ENCODE assay signal across 1 cellular context in the genomic region with DNA sequence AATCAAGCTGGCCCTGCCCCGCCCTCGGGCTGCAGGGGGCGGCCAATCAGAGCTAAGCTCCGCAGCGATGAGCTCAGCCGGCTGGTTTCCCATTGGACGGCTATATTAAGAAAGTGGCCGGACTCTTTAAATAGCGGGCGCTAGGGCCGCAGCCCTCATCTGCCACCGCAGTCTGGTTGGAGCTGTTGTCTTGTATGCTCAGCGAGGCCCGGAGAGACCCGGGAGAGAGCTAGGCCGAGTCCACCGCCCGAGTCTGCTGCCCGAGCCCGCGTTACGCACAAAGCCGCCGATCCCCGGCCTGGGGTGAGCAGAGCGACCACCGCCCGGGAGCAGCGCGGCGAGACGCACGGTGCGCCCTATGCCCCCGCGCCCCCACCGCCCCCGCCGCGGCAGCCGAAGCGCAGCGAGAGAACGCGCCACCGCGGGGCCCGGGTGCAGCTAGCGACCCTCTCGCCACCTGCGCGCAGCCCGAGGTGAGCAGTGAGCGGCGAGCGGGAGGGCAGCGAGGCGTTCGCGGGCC.
TF ChIP-seq lines count a peak whose summit lies in the region.

A gene (plus strand): TSS at position 158 of the 520 bp plus-strand sequence. CDS start 392 bp downstream, outside the sequence.

TF ChIP-seq in HepG2, 621 proteins besides CTCF, POLR2A, EP300 and RAD21 (continued from another document and continues in another):
- TF ChIP-seq, protein P1, sequence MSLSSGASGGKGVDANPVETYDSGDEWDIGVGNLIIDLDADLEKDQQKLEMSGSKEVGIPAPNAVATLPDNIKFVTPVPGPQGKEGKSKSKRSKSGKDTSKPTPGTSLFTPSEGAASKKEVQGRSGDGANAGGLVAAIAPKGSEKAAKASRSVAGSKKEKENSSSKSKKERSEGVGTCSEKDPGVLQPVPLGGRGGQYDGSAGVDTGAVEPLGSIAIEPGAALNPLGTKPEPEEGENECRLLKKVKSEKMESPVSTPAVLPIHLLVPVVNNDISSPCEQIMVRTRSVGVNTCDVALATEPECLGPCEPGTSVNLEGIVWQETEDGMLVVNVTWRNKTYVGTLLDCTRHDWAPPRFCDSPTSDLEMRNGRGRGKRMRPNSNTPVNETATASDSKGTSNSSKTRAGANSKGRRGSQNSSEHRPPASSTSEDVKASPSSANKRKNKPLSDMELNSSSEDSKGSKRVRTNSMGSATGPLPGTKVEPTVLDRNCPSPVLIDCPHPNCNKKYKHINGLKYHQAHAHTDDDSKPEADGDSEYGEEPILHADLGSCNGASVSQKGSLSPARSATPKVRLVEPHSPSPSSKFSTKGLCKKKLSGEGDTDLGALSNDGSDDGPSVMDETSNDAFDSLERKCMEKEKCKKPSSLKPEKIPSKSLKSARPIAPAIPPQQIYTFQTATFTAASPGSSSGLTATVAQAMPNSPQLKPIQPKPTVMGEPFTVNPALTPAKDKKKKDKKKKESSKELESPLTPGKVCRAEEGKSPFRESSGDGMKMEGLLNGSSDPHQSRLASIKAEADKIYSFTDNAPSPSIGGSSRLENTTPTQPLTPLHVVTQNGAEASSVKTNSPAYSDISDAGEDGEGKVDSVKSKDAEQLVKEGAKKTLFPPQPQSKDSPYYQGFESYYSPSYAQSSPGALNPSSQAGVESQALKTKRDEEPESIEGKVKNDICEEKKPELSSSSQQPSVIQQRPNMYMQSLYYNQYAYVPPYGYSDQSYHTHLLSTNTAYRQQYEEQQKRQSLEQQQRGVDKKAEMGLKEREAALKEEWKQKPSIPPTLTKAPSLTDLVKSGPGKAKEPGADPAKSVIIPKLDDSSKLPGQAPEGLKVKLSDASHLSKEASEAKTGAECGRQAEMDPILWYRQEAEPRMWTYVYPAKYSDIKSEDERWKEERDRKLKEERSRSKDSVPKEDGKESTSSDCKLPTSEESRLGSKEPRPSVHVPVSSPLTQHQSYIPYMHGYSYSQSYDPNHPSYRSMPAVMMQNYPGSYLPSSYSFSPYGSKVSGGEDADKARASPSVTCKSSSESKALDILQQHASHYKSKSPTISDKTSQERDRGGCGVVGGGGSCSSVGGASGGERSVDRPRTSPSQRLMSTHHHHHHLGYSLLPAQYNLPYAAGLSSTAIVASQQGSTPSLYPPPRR (CRISPR knock-in tag; IDR thresholded peaks at IDR 0.05; ENCODE audit: borderline replicate concordance) = no peak
- TF ChIP-seq, protein P2, sequence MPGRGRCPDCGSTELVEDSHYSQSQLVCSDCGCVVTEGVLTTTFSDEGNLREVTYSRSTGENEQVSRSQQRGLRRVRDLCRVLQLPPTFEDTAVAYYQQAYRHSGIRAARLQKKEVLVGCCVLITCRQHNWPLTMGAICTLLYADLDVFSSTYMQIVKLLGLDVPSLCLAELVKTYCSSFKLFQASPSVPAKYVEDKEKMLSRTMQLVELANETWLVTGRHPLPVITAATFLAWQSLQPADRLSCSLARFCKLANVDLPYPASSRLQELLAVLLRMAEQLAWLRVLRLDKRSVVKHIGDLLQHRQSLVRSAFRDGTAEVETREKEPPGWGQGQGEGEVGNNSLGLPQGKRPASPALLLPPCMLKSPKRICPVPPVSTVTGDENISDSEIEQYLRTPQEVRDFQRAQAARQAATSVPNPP (CRISPR knock-in tag; IDR thresholded peaks at IDR 0.05) = peak; percentile 89
- TF ChIP-seq, protein P3, sequence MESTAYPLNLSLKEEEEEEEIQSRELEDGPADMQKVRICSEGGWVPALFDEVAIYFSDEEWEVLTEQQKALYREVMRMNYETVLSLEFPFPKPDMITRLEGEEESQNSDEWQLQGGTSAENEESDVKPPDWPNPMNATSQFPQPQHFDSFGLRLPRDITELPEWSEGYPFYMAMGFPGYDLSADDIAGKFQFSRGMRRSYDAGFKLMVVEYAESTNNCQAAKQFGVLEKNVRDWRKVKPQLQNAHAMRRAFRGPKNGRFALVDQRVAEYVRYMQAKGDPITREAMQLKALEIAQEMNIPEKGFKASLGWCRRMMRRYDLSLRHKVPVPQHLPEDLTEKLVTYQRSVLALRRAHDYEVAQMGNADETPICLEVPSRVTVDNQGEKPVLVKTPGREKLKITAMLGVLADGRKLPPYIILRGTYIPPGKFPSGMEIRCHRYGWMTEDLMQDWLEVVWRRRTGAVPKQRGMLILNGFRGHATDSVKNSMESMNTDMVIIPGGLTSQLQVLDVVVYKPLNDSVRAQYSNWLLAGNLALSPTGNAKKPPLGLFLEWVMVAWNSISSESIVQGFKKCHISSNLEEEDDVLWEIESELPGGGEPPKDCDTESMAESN (CRISPR knock-in tag; conservative IDR thresholded peaks at IDR 0.05) = peak; percentile 91; the same call in 1 of the 2 replicates
- TF ChIP-seq, protein P4, sequence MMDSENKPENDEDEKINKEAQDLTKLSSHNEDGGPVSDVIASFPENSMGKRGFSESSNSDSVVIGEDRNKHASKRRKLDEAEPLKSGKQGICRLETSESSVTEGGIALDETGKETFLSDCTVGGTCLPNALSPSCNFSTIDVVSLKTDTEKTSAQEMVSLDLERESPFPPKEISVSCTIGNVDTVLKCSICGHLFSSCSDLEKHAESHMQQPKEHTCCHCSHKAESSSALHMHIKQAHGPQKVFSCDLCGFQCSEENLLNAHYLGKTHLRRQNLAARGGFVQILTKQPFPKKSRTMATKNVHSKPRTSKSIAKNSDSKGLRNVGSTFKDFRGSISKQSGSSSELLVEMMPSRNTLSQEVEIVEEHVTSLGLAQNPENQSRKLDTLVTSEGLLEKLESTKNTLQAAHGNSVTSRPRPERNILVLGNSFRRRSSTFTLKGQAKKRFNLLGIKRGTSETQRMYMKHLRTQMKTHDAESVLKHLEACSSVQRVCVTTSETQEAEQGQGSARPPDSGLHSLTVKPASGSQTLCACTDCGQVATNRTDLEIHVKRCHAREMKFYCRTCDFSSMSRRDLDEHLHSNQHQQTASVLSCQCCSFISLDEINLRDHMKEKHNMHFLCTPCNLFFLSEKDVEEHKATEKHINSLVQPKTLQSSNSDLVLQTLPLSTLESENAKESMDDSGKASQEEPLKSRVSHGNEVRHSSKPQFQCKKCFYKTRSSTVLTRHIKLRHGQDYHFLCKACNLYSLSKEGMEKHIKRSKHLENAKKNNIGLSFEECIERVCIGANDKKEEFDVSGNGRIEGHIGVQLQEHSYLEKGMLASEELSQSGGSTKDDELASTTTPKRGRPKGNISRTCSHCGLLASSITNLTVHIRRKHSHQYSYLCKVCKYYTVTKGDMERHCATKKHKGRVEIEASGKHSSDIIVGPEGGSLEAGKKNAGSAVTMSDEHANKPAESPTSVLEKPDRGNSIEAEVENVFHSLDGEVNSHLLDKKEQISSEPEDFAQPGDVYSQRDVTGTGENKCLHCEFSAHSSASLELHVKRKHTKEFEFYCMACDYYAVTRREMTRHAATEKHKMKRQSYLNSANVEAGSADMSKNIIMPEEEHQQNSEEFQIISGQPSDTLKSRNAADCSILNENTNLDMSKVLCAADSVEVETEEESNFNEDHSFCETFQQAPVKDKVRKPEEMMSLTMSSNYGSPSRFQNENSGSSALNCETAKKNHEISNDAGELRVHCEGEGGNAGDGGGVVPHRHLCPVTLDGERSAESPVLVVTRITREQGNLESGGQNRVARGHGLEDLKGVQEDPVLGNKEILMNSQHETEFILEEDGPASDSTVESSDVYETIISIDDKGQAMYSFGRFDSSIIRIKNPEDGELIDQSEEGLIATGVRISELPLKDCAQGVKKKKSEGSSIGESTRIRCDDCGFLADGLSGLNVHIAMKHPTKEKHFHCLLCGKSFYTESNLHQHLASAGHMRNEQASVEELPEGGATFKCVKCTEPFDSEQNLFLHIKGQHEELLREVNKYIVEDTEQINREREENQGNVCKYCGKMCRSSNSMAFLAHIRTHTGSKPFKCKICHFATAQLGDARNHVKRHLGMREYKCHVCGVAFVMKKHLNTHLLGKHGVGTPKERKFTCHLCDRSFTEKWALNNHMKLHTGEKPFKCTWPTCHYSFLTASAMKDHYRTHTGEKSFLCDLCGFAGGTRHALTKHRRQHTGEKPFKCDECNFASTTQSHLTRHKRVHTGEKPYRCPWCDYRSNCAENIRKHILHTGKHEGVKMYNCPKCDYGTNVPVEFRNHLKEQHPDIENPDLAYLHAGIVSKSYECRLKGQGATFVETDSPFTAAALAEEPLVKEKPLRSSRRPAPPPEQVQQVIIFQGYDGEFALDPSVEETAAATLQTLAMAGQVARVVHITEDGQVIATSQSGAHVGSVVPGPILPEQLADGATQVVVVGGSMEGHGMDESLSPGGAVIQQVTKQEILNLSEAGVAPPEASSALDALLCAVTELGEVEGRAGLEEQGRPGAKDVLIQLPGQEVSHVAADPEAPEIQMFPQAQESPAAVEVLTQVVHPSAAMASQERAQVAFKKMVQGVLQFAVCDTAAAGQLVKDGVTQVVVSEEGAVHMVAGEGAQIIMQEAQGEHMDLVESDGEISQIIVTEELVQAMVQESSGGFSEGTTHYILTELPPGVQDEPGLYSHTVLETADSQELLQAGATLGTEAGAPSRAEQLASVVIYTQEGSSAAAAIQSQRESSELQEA (CRISPR knock-in tag; IDR thresholded peaks at IDR 0.05; ENCODE audit: not compliant biosample characterization) = peak; percentile 20
- TF ChIP-seq NR2C2 (CRISPR knock-in tag; IDR thresholded peaks at IDR 0.05; ENCODE audit: borderline replicate concordance) (peak; percentile 24; the same call in 1 of the 2 replicates), NBN (conservative IDR thresholded peaks at IDR 0.05) (no peak), NAIF1 (CRISPR knock-in tag; IDR thresholded peaks at IDR 0.05; ENCODE audit: borderline replicate concordance) (no peak), PHF5A (CRISPR knock-in tag; IDR thresholded peaks at IDR 0.05; ENCODE audit: low read depth, unreplicated experiment) (peak; percentile 87), ARID2 (CRISPR knock-in tag; IDR thresholded peaks at IDR 0.05; ENCODE audit: borderline replicate concordance) (no peak), MIXL1 (CRISPR knock-in tag; IDR thresholded peaks at IDR 0.05) (peak; percentile 68; the same call in 1 of the 2 replicates), EZH2 (conservative IDR thresholded peaks at IDR 0.05; ENCODE audit: low read depth, low read length) (no peak), FOXJ3 (CRISPR knock-in tag; IDR thresholded peaks at IDR 0.05; ENCODE audit: borderline replicate concordance) (peak; percentile 80; the same call in 1 of the 2 replicates), NONO (IDR thresholded peaks at IDR 0.05) (no peak), NONO (CRISPR knock-in tag; conservative IDR thresholded peaks at IDR 0.05) (no peak), ZNF17 (CRISPR knock-in tag; IDR thresholded peaks at IDR 0.05) (no peak), ZNF235 (CRISPR knock-in tag; IDR thresholded peaks at IDR 0.05; ENCODE audit: borderline replicate concordance) (peak; percentile 93), HHEX (CRISPR knock-in tag; IDR thresholded peaks at IDR 0.05) (0 out of 2 replicates have a peak, but pooled peaks have one; percentile 13), KDM5B (CRISPR knock-in tag; IDR thresholded peaks at IDR 0.05; ENCODE audit: borderline replicate concordance) (peak; percentile 96)
- TF ChIP-seq, protein P5, sequence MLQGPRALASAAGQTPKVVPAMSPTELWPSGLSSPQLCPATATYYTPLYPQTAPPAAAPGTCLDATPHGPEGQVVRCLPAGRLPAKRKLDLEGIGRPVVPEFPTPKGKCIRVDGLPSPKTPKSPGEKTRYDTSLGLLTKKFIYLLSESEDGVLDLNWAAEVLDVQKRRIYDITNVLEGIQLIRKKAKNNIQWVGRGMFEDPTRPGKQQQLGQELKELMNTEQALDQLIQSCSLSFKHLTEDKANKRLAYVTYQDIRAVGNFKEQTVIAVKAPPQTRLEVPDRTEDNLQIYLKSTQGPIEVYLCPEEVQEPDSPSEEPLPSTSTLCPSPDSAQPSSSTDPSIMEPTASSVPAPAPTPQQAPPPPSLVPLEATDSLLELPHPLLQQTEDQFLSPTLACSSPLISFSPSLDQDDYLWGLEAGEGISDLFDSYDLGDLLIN (CRISPR knock-in tag; IDR thresholded peaks at IDR 0.05; ENCODE audit: borderline replicate concordance) = peak; percentile 66; the same call in 1 of the 2 replicates
- TF ChIP-seq, protein P6, sequence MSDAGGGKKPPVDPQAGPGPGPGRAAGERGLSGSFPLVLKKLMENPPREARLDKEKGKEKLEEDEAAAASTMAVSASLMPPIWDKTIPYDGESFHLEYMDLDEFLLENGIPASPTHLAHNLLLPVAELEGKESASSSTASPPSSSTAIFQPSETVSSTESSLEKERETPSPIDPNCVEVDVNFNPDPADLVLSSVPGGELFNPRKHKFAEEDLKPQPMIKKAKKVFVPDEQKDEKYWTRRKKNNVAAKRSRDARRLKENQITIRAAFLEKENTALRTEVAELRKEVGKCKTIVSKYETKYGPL (CRISPR knock-in tag; IDR thresholded peaks at IDR 0.05) = peak; percentile 89; the same call in 1 of the 2 replicates
- TF ChIP-seq, protein P7, sequence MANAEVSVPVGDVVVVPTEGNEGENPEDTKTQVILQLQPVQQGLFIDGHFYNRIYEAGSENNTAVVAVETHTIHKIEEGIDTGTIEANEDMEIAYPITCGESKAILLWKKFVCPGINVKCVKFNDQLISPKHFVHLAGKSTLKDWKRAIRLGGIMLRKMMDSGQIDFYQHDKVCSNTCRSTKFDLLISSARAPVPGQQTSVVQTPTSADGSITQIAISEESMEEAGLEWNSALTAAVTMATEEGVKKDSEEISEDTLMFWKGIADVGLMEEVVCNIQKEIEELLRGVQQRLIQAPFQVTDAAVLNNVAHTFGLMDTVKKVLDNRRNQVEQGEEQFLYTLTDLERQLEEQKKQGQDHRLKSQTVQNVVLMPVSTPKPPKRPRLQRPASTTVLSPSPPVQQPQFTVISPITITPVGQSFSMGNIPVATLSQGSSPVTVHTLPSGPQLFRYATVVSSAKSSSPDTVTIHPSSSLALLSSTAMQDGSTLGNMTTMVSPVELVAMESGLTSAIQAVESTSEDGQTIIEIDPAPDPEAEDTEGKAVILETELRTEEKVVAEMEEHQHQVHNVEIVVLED (CRISPR knock-in tag; IDR thresholded peaks at IDR 0.05; ENCODE audit: borderline replicate concordance) = no peak; the same call in 1 of the 2 replicates
- TF ChIP-seq, protein P8, sequence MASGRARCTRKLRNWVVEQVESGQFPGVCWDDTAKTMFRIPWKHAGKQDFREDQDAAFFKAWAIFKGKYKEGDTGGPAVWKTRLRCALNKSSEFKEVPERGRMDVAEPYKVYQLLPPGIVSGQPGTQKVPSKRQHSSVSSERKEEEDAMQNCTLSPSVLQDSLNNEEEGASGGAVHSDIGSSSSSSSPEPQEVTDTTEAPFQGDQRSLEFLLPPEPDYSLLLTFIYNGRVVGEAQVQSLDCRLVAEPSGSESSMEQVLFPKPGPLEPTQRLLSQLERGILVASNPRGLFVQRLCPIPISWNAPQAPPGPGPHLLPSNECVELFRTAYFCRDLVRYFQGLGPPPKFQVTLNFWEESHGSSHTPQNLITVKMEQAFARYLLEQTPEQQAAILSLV (CRISPR knock-in tag; IDR thresholded peaks at IDR 0.05; ENCODE audit: borderline replicate concordance) = peak; percentile 40; the same call in 1 of the 2 replicates
- TF ChIP-seq, protein P9, sequence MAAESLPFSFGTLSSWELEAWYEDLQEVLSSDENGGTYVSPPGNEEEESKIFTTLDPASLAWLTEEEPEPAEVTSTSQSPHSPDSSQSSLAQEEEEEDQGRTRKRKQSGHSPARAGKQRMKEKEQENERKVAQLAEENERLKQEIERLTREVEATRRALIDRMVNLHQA (CRISPR knock-in tag; IDR thresholded peaks at IDR 0.05) = peak; percentile 68; the same call in 1 of the 2 replicates
- TF ChIP-seq, protein P10, sequence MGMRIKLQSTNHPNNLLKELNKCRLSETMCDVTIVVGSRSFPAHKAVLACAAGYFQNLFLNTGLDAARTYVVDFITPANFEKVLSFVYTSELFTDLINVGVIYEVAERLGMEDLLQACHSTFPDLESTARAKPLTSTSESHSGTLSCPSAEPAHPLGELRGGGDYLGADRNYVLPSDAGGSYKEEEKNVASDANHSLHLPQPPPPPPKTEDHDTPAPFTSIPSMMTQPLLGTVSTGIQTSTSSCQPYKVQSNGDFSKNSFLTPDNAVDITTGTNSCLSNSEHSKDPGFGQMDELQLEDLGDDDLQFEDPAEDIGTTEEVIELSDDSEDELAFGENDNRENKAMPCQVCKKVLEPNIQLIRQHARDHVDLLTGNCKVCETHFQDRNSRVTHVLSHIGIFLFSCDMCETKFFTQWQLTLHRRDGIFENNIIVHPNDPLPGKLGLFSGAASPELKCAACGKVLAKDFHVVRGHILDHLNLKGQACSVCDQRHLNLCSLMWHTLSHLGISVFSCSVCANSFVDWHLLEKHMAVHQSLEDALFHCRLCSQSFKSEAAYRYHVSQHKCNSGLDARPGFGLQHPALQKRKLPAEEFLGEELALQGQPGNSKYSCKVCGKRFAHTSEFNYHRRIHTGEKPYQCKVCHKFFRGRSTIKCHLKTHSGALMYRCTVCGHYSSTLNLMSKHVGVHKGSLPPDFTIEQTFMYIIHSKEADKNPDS (CRISPR knock-in tag; IDR thresholded peaks at IDR 0.05) = no peak
